ENCODE assay signal across 1 cellular context in the genomic region with DNA sequence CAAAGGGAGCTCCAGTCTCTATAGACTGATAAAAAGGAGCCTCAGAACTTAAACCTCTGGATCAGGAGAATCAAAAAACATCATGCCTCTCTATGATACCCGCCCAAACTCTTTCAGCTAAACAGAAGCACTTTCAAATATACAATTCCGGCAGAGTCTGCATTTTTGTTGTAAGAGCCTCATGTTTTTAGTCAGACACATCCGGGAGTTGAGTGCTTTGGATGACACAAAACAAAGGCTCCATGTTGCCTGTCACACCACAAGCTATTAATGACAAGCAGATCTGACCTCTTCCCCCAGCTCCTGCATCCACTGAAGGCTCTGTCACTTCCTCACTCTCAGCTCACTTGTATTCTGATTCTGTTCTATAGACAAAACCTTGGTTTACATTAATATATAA.
TF ChIP-seq lines count a peak whose summit lies in the region.

No MANE protein-coding gene starts in this region.

TF ChIP-seq in HepG2, 621 proteins besides CTCF, POLR2A, EP300 and RAD21:
- TF ChIP-seq MATR3 (CRISPR knock-in tag; IDR thresholded peaks at IDR 0.05) (no peak), ZNF207 (IDR thresholded peaks at IDR 0.05; ENCODE audit: borderline replicate concordance) (no peak), PAX8 (CRISPR knock-in tag; IDR thresholded peaks at IDR 0.05; ENCODE audit: borderline replicate concordance) (no peak), ZNF781 (CRISPR knock-in tag; IDR thresholded peaks at IDR 0.05; ENCODE audit: borderline replicate concordance, not compliant biosample characterization) (no peak), ZBTB3 (CRISPR knock-in tag; IDR thresholded peaks at IDR 0.05; ENCODE audit: borderline replicate concordance, low read depth) (no peak), JDP2 (CRISPR knock-in tag; IDR thresholded peaks at IDR 0.05; ENCODE audit: borderline replicate concordance) (no peak), ZFAT (CRISPR knock-in tag; conservative IDR thresholded peaks at IDR 0.05) (no peak), ZNF12 (CRISPR knock-in tag; IDR thresholded peaks at IDR 0.05) (no peak), ZNF570 (CRISPR knock-in tag; IDR thresholded peaks at IDR 0.05; ENCODE audit: borderline replicate concordance) (no peak), ZNF839 (CRISPR knock-in tag; IDR thresholded peaks at IDR 0.05; ENCODE audit: borderline replicate concordance) (no peak), MYNN (CRISPR knock-in tag; IDR thresholded peaks at IDR 0.05; ENCODE audit: low read depth) (no peak), RORA (CRISPR knock-in tag; IDR thresholded peaks at IDR 0.05) (no peak), ZNF296 (CRISPR knock-in tag; conservative IDR thresholded peaks at IDR 0.05) (no peak)
- TF ChIP-seq, protein P1, sequence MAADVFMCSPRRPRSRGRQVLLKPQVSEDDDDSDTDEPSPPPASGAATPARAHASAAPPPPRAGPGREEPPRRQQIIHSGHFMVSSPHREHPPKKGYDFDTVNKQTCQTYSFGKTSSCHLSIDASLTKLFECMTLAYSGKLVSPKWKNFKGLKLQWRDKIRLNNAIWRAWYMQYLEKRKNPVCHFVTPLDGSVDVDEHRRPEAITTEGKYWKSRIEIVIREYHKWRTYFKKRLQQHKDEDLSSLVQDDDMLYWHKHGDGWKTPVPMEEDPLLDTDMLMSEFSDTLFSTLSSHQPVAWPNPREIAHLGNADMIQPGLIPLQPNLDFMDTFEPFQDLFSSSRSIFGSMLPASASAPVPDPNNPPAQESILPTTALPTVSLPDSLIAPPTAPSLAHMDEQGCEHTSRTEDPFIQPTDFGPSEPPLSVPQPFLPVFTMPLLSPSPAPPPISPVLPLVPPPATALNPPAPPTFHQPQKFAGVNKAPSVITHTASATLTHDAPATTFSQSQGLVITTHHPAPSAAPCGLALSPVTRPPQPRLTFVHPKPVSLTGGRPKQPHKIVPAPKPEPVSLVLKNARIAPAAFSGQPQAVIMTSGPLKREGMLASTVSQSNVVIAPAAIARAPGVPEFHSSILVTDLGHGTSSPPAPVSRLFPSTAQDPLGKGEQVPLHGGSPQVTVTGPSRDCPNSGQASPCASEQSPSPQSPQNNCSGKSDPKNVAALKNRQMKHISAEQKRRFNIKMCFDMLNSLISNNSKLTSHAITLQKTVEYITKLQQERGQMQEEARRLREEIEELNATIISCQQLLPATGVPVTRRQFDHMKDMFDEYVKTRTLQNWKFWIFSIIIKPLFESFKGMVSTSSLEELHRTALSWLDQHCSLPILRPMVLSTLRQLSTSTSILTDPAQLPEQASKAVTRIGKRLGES (CRISPR knock-in tag; IDR thresholded peaks at IDR 0.05; ENCODE audit: borderline replicate concordance), result no peak
- TF ChIP-seq, protein P2, sequence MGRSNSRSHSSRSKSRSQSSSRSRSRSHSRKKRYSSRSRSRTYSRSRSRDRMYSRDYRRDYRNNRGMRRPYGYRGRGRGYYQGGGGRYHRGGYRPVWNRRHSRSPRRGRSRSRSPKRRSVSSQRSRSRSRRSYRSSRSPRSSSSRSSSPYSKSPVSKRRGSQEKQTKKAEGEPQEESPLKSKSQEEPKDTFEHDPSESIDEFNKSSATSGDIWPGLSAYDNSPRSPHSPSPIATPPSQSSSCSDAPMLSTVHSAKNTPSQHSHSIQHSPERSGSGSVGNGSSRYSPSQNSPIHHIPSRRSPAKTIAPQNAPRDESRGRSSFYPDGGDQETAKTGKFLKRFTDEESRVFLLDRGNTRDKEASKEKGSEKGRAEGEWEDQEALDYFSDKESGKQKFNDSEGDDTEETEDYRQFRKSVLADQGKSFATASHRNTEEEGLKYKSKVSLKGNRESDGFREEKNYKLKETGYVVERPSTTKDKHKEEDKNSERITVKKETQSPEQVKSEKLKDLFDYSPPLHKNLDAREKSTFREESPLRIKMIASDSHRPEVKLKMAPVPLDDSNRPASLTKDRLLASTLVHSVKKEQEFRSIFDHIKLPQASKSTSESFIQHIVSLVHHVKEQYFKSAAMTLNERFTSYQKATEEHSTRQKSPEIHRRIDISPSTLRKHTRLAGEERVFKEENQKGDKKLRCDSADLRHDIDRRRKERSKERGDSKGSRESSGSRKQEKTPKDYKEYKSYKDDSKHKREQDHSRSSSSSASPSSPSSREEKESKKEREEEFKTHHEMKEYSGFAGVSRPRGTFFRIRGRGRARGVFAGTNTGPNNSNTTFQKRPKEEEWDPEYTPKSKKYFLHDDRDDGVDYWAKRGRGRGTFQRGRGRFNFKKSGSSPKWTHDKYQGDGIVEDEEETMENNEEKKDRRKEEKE (IDR thresholded peaks at IDR 0.05), result no peak
